8 cellular contexts compared by ENCODE assay signal in the genomic region with DNA sequence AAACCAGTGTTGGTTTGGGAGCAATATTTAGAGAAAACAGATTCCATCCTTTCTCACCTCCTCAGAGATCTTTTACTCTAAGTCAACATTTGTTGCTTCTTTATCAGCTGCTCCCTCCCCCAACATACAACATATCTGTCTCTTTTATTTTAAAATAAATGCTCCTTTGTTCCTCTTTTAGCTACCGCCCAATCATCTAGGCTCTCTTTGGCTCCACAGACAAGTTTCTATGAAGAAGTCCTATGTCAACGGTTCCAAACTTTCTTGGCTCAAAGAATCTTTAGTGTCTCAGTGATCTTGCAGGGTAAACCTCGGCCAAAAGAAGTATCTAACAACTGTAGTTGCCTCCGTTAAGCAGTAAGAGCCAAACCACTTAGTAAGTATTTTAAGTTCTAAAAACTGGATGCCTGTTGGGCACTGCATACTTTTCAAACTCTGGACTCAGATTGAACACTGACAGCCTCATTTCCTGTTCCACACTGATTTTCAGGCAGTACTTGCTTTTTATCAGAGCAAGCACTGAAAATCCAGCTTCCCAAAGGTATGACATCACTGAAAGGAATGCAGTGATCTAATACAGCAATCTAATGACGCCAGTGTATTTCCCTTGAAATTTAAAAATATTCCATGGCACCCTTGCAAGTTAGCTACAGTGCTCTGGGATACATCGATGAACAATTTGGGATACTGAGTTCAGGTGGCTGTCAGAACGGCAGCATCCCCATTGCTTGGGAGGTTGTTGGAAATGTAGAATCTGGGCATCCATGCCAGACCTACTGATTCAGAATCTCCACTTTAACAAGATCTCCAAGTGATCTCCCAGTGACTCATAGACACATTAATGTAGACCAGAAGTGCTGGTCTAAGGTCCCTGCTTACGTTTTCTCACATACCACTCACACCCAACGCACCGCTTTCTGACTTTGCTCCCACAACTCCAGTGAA. TPM values are rescaled to one million over a fixed set of nuclear protein-coding genes. Genes with fewer than 3 reads are reported as not detected.
A peak's percentile ranks its signal among the peaks of the same experiment; 100 is the strongest.
DNase-seq lines count a peak whose midpoint lies in the region; TF ChIP-seq lines count a peak whose summit lies in the region.

No MANE protein-coding gene starts in this region.

- H3K27me3 ChIP-seq in SK-N-SH (ENCODE audit: insufficient read depth): no peaks in the 10 kb centered on the region

- H4K20me1 ChIP-seq in SK-N-SH (ENCODE audit: insufficient read depth): no peaks in the 10 kb centered on the region

- TF ChIP-seq RAD21 in SK-N-SH (IDR thresholded peaks at IDR 0.05; ENCODE audit: low read length): no peak

- peaks cover 42% of the 10 kb centered on the region for H3F3A ChIP-seq in SK-N-SH (replicated peaks; ENCODE audit: insufficient read depth)

- TF ChIP-seq EP300 in SK-N-SH (IDR thresholded peaks at IDR 0.05; ENCODE audit: borderline replicate concordance in 1 of 2, low read depth in 1 of 2, low read length in 1 of 2): peak in 1 of 2 experiments; percentile 82; a peak in 2 of 4 replicates

- POLR2A ChIA-PET in SK-N-SH (lab: Yijun Ruan, JAX): no interaction called here

- WGBS in SK-N-SH (ENCODE audit: low lambda C conversion rate): 9% methylated on average over 10 of the region's 10 CpGs

- peaks cover 0 to 3% of the 10 kb centered on the region in 2 experiments for H3K36me3 ChIP-seq in SK-N-SH (replicated peaks in 1 of 2; ENCODE audit: control insufficient read depth in 1 of 2, insufficient read depth in 2 of 2, low read length in 1 of 2)

- H3K79me2 ChIP-seq in SK-N-SH (ENCODE audit: insufficient read depth): peaks cover 82% of the 10 kb centered on the region

- no peaks in the 10 kb centered on the region for H3K9me3 ChIP-seq in SK-N-SH

- H3K4me2 ChIP-seq in SK-N-SH: peak overlapping the region; percentile 71

- H3K9me2 ChIP-seq in SK-N-SH: no peaks in the 10 kb centered on the region

- H3K27ac ChIP-seq in SK-N-SH (ENCODE audit: low read depth in 2 of 2, low read length in 1 of 2): peak overlapping the region; percentile 87 to 99

- DNase-seq in ELF-1 (ENCODE audit: low read depth, low spot score): peak; percentile 65
- DNase-seq in SK-N-SH: no peak
- DNase-seq in foreskin melanocyte: peak; percentile 84
- DNase-seq in renal cortical epithelial cell (ENCODE audit: low read depth): peak; percentile 97
- DNase-seq in stimulated activated CD4-positive, alpha-beta T cell treated with anti-CD3 and anti-CD28 coated beads, Interleukin-4, amount 100 ng/mL, for 4 hours: no peak
- DNase-seq in NCI-H510A treated with DMSO at 0.1 percent for 48 hours (lab: John Stamatoyannopoulos, UW): no peak
- no peak for DNase-seq in GM19240 (ENCODE audit: insufficient read length, low spot score)
- no peak for DNase-seq in NCI-H524 (lab: John Stamatoyannopoulos, UW)

- no peak overlapping the region for H2AFZ ChIP-seq in SK-N-SH (ENCODE audit: low read depth)

- peak overlapping the region; percentile 10 to 52; a peak in 3 of 4 replicates for H3K4me3 ChIP-seq in SK-N-SH (ENCODE audit: low read depth in 2 of 2, low read length in 1 of 2)

- H3K4me1 ChIP-seq in SK-N-SH (ENCODE audit: control insufficient read depth in 1 of 2, insufficient read depth in 2 of 2, low read depth in 1 of 2, low read length in 1 of 2): peaks cover 12 to 32% of the 10 kb centered on the region in 2 experiments

- no peak for TF ChIP-seq CTCF in SK-N-SH (IDR thresholded peaks at IDR 0.05)

- H3K9ac ChIP-seq in SK-N-SH: peak overlapping the region; percentile 78

- CTCF ChIA-PET in SK-N-SH (lab: Yijun Ruan, JAX): interaction anchor here (0.6 kb wide), 1 partner anchor 42 kb away, joined by 3 read pairs; no protein-coding TSS in a partner anchor

TF ChIP-seq in SK-N-SH, 30 proteins besides CTCF, POLR2A, EP300 and RAD21 (continues in another document):
- TF ChIP-seq FOXM1 (IDR thresholded peaks at IDR 0.05; ENCODE audit: low read depth): peak; percentile 79; the same call in 1 of the 2 replicates
- peak; percentile 56; the same call in 1 of the 2 replicates for TF ChIP-seq POLR2AphosphoS5 (IDR thresholded peaks at IDR 0.05; ENCODE audit: low read depth, low read length)
- no peak for TF ChIP-seq EZH2phosphoT487 (IDR thresholded peaks at IDR 0.05; ENCODE audit: borderline replicate concordance, low read depth)
- TF ChIP-seq, protein P1, sequence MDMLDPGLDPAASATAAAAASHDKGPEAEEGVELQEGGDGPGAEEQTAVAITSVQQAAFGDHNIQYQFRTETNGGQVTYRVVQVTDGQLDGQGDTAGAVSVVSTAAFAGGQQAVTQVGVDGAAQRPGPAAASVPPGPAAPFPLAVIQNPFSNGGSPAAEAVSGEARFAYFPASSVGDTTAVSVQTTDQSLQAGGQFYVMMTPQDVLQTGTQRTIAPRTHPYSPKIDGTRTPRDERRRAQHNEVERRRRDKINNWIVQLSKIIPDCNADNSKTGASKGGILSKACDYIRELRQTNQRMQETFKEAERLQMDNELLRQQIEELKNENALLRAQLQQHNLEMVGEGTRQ (IDR thresholded peaks at IDR 0.05; ENCODE audit: borderline replicate concordance, low read depth, low read length): no peak
- TF ChIP-seq, protein P2, sequence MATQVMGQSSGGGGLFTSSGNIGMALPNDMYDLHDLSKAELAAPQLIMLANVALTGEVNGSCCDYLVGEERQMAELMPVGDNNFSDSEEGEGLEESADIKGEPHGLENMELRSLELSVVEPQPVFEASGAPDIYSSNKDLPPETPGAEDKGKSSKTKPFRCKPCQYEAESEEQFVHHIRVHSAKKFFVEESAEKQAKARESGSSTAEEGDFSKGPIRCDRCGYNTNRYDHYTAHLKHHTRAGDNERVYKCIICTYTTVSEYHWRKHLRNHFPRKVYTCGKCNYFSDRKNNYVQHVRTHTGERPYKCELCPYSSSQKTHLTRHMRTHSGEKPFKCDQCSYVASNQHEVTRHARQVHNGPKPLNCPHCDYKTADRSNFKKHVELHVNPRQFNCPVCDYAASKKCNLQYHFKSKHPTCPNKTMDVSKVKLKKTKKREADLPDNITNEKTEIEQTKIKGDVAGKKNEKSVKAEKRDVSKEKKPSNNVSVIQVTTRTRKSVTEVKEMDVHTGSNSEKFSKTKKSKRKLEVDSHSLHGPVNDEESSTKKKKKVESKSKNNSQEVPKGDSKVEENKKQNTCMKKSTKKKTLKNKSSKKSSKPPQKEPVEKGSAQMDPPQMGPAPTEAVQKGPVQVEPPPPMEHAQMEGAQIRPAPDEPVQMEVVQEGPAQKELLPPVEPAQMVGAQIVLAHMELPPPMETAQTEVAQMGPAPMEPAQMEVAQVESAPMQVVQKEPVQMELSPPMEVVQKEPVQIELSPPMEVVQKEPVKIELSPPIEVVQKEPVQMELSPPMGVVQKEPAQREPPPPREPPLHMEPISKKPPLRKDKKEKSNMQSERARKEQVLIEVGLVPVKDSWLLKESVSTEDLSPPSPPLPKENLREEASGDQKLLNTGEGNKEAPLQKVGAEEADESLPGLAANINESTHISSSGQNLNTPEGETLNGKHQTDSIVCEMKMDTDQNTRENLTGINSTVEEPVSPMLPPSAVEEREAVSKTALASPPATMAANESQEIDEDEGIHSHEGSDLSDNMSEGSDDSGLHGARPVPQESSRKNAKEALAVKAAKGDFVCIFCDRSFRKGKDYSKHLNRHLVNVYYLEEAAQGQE (IDR thresholded peaks at IDR 0.05; ENCODE audit: low read depth, low read length): no peak
- TF ChIP-seq, protein P3, sequence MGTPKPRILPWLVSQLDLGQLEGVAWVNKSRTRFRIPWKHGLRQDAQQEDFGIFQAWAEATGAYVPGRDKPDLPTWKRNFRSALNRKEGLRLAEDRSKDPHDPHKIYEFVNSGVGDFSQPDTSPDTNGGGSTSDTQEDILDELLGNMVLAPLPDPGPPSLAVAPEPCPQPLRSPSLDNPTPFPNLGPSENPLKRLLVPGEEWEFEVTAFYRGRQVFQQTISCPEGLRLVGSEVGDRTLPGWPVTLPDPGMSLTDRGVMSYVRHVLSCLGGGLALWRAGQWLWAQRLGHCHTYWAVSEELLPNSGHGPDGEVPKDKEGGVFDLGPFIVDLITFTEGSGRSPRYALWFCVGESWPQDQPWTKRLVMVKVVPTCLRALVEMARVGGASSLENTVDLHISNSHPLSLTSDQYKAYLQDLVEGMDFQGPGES (IDR thresholded peaks at IDR 0.05; ENCODE audit: low read depth, low read length): no peak
- TF ChIP-seq TCF12 (IDR thresholded peaks at IDR 0.05): peak; percentile 87
- no peak for TF ChIP-seq NRF1 (IDR thresholded peaks at IDR 0.05; ENCODE audit: low read depth, low read length)
- TF ChIP-seq RXRA (IDR thresholded peaks at IDR 0.05; ENCODE audit: borderline replicate concordance, low read depth): no peak; the same call in 1 of the 2 replicates
- TF ChIP-seq MEF2A (IDR thresholded peaks at IDR 0.05; ENCODE audit: borderline replicate concordance, low read depth): peak; percentile 14; the same call in 1 of the 2 replicates
- TF ChIP-seq MXI1 (IDR thresholded peaks at IDR 0.05; ENCODE audit: low read depth, low read length): no peak
- no peak for TF ChIP-seq FOXJ3 (CRISPR knock-in tag; IDR thresholded peaks at IDR 0.05)
- peak; percentile 81 for TF ChIP-seq JUND (IDR thresholded peaks at IDR 0.05)
- TF ChIP-seq CHD2 (IDR thresholded peaks at IDR 0.05; ENCODE audit: low read length, partially characterized antibody): no peak
- TF ChIP-seq GABPA (IDR thresholded peaks at IDR 0.05; ENCODE audit: low read depth): no peak

RNA-seq across cellular contexts. Expression of gene EGLN1, which starts 26.8 kb away (rescaled TPM):
- polyA plus RNA-seq in SK-N-SH (2012; rRNA removed): 10.7 and 14.3 TPM in 2 replicates
- polyA plus RNA-seq in SK-N-SH (2012; cell fraction: cytosol; rRNA removed): 23.7 and 29.5 TPM in 2 replicates
- 7.4 and 10.7 TPM in 2 replicates for polyA plus RNA-seq in SK-N-SH (2012; cell fraction: nucleus; rRNA removed)
- 115 and 142 TPM in 2 replicates for total RNA-seq in renal cortical epithelial cell

RNA-seq across cellular contexts. Expression of gene SPRTN, which starts 57.2 kb away (rescaled TPM):
- 13.4 and 17.3 TPM in 2 replicates for polyA plus RNA-seq in SK-N-SH (2012; rRNA removed)
- polyA plus RNA-seq in SK-N-SH (2012; cell fraction: cytosol; rRNA removed): 13.7 and 15.3 TPM in 2 replicates
- 13.5 and 18.5 TPM in 2 replicates for polyA plus RNA-seq in SK-N-SH (2012; cell fraction: nucleus; rRNA removed)
- total RNA-seq in renal cortical epithelial cell: 14.1 and 20.4 TPM in 2 replicates

RNA-seq across cellular contexts. Expression of gene EXOC8, which starts 57.7 kb away (rescaled TPM):
- 2.1 and 2.5 TPM in 2 replicates for polyA plus RNA-seq in SK-N-SH (2012; rRNA removed)
- 2.1 and 2.2 TPM in 2 replicates for polyA plus RNA-seq in SK-N-SH (2012; cell fraction: cytosol; rRNA removed)
- 2.6 TPM in 2 replicates for polyA plus RNA-seq in SK-N-SH (2012; cell fraction: nucleus; rRNA removed)
- 19.3 and 24.8 TPM in 2 replicates for total RNA-seq in renal cortical epithelial cell

Comparison
In these comparisons a context has a peak if more than half of its experiments do, and no peak if none do; other contexts are left out.
1. DNase-seq: peak in ELF-1 (single experiment), foreskin melanocyte (single experiment) and renal cortical epithelial cell (single experiment); none in SK-N-SH (single experiment), stimulated activated CD4-positive, alpha-beta T cell treated with anti-CD3 and anti-CD28 coated beads, Interleukin-4, amount 100 ng/mL, for 4 hours (0 of 2), NCI-H510A treated with DMSO at 0.1 percent for 48 hours (single experiment), GM19240 (single experiment) and NCI-H524 (0 of 2).